In genomic region chr10:6035926-6036575, GRCh38 we compare ENCODE assay signal across 15 cellular contexts. TPM values are rescaled to one million over a fixed set of nuclear protein-coding genes. Genes with fewer than 3 reads are reported as not detected.
DNase-seq lines count a peak whose midpoint lies in the region; ATAC-seq and TF ChIP-seq lines count a peak whose summit lies in the region.
"Had no signal": no experiment of that assay in that cellular context is flagged by ENCODE, and none has a peak within 500 bp of the region (broad histone marks: within the 10 kb centered on the region; RNA-seq: fewer than 3 reads in every experiment).

No MANE protein-coding gene starts in this region.

- H3K79me2 ChIP-seq in GM23338 (replicated peaks; ENCODE audit: insufficient read depth), result no peaks in the 10 kb centered on the region
- no peaks in the 10 kb centered on the region for H3K79me2 ChIP-seq in hepatocyte

- H3K27ac ChIP-seq in CD4-positive, alpha-beta T cell (ENCODE audit: low read depth, low read length), result no peak overlapping the region
- H3K27ac ChIP-seq in GM23338 (ENCODE audit: low read depth), result no peak overlapping the region
- H3K27ac ChIP-seq in hepatocyte, result no peak overlapping the region
- H3K27ac ChIP-seq: adrenal gland, neutrophil had no signal

- no peak for TF ChIP-seq CTCF in CD4-positive, alpha-beta T cell (IDR thresholded peaks at IDR 0.05)
- TF ChIP-seq CTCF in GM23338 (conservative IDR thresholded peaks at IDR 0.05; ENCODE audit: low read depth in 2 of 2) (no peak), hepatocyte (IDR thresholded peaks at IDR 0.05; ENCODE audit: poor library complexity) (no peak)

- H3K36me3 ChIP-seq in GM23338 (ENCODE audit: insufficient read depth), result no peaks in the 10 kb centered on the region
- H3K36me3 ChIP-seq in hepatocyte (replicated peaks; ENCODE audit: insufficient read depth, low read depth), result no peaks in the 10 kb centered on the region
- H3K36me3 ChIP-seq: adrenal gland, neutrophil had no signal

- DNase-seq in CD4-positive, alpha-beta T cell, result no peak
- DNase-seq in GM23338 (ENCODE audit: low spot score) (no peak), naive B cell (no peak), hepatocyte (ENCODE audit: low spot score) (no peak), NCI-H69 (lab: John Stamatoyannopoulos, UW) (no peak)
- DNase-seq: H7; immature natural killer cell; NCI-H1048; NCI-H774; RPMI8226; stimulated activated naive CD4-positive, alpha-beta T cell treated with Interleukin-2 at 50 U/mL for 16 hours had no signal

- WGBS in hepatocyte (ENCODE audit: low lambda C conversion rate, missing lambda C conversion rate), result 89% methylated on average over 13 of the region's 13 CpGs

- H3K36me3 Mint-ChIP-seq in CD4-positive, alpha-beta T cell (ENCODE audit: low read depth), result no peaks in the 10 kb centered on the region
- H3K36me3 Mint-ChIP-seq in GM23338 (ENCODE audit: low read depth) (no peaks in the 10 kb centered on the region), naive B cell (peaks cover 0 to 9% of the 10 kb centered on the region in 2 donors)
- peaks cover 31% of the 10 kb centered on the region for H3K36me3 Mint-ChIP-seq in activated naive CD4-positive, alpha-beta T cell treated with anti-CD3 and anti-CD28 coated beads, Interleukin-2, amount 50 U/mL, for 24 hours
- H3K36me3 Mint-ChIP-seq: immature natural killer cell had no signal

- H3K4me1 Mint-ChIP-seq in CD4-positive, alpha-beta T cell (ENCODE audit: low read depth), result peaks cover 52% of the 10 kb centered on the region
- H3K4me1 Mint-ChIP-seq in GM23338, result no peaks in the 10 kb centered on the region; the same call in 2 of the 3 replicates
- H3K4me1 Mint-ChIP-seq in activated naive CD4-positive, alpha-beta T cell treated with anti-CD3 and anti-CD28 coated beads, Interleukin-2, amount 50 U/mL, for 24 hours, result peaks cover 73% of the 10 kb centered on the region
- H3K4me1 Mint-ChIP-seq in naive B cell, result peaks cover 10 to 21% (median 14%) of the 10 kb centered on the region in 3 donors

- no peaks in the 10 kb centered on the region for H3K27me3 Mint-ChIP-seq in CD4-positive, alpha-beta T cell
- no peaks in the 10 kb centered on the region for H3K27me3 Mint-ChIP-seq in GM23338 (ENCODE audit: insufficient read depth, low read depth, poor library complexity)
- H3K27me3 Mint-ChIP-seq in activated naive CD4-positive, alpha-beta T cell treated with anti-CD3 and anti-CD28 coated beads, Interleukin-2, amount 50 U/mL, for 24 hours, result no peaks in the 10 kb centered on the region
- H3K27me3 Mint-ChIP-seq in naive B cell, result no peaks in the 10 kb centered on the region

- no peaks in the 10 kb centered on the region for H3F3A ChIP-seq in GM23338 (replicated peaks; ENCODE audit: low read depth)

- intact Hi-C loops in CD4-positive, alpha-beta T cell (cut with DNase I, micrococcal nuclease), result loop anchor here in 1 of 2 experiments (2.0 kb wide), 1 partner anchor 21 kb away; no protein-coding TSS in a partner anchor

- CTCF ChIA-PET in CD4-positive, alpha-beta T cell (lab: Charles Lee), result interaction anchor here (0.6 to 1.8 kb wide), 3 partner anchors 15 to 50 kb away, joined by 3 to 4 read pairs (median 4); partner anchors contain the start of gene IL2RA

- H3K4me3 ChIP-seq in GM23338 (no peak overlapping the region), hepatocyte (no peak overlapping the region)
- H3K4me3 ChIP-seq: adrenal gland had no signal

- H3K4me1 ChIP-seq in GM23338 (ENCODE audit: insufficient read depth), result no peaks in the 10 kb centered on the region
- no peaks in the 10 kb centered on the region for H3K4me1 ChIP-seq in hepatocyte (ENCODE audit: insufficient read depth)

- H4K20me1 ChIP-seq in GM23338 (replicated peaks; ENCODE audit: insufficient read depth), result no peaks in the 10 kb centered on the region
- H4K20me1 ChIP-seq in hepatocyte (ENCODE audit: insufficient read depth, poor library complexity, severe bottlenecking), result no peaks in the 10 kb centered on the region

- no peaks in the 10 kb centered on the region for H3K9me3 ChIP-seq in CD4-positive, alpha-beta T cell (ENCODE audit: control insufficient read depth, low read length)
- H3K9me3 ChIP-seq in hepatocyte (ENCODE audit: low read depth), result no peaks in the 10 kb centered on the region
- H3K9me3 ChIP-seq: neutrophil had no signal

- H3K4me3 Mint-ChIP-seq in CD4-positive, alpha-beta T cell, result no peak overlapping the region
- H3K4me3 Mint-ChIP-seq in GM23338, result no peak overlapping the region
- H3K4me3 Mint-ChIP-seq in activated naive CD4-positive, alpha-beta T cell treated with anti-CD3 and anti-CD28 coated beads, Interleukin-2, amount 50 U/mL, for 24 hours, result no peak overlapping the region
- peak overlapping the region in 1 of 8 donors; percentile 64 for H3K4me3 Mint-ChIP-seq in naive B cell
- H3K4me3 Mint-ChIP-seq: immature natural killer cell had no signal

- peak overlapping the region; percentile 83 for H3K27ac Mint-ChIP-seq in CD4-positive, alpha-beta T cell
- H3K27ac Mint-ChIP-seq in GM23338 (no peak overlapping the region), naive B cell (peak overlapping the region in 4 of 6 donors; percentile 39 to 76 (median 64))
- peak overlapping the region; percentile 95 for H3K27ac Mint-ChIP-seq in activated naive CD4-positive, alpha-beta T cell treated with anti-CD3 and anti-CD28 coated beads, Interleukin-2, amount 50 U/mL, for 24 hours
- H3K27ac Mint-ChIP-seq: immature natural killer cell had no signal

- ATAC-seq in CD4-positive, alpha-beta T cell (ENCODE audit: poor library complexity), result no peak
- no peak for ATAC-seq in GM23338
- no peak for ATAC-seq in naive B cell (ENCODE audit: low read depth in 2 of 2)
- ATAC-seq in HG03378 (IDR thresholded peaks at IDR 0.05; ENCODE audit: unreplicated experiment), result no peak

- H3K9me2 ChIP-seq in GM23338 (ENCODE audit: insufficient read depth) (peaks cover 5% of the 10 kb centered on the region; the same call in 1 of the 2 replicates), hepatocyte (replicated peaks; ENCODE audit: insufficient read depth) (no peaks in the 10 kb centered on the region)

- POLR2A ChIA-PET in CD4-positive, alpha-beta T cell (lab: Charles Lee), result interaction anchor here (3.2 kb wide), 1 partner anchor 14 kb away, joined by 39 read pairs; no protein-coding TSS in a partner anchor

- no peaks in the 10 kb centered on the region for H3K9me3 Mint-ChIP-seq in CD4-positive, alpha-beta T cell
- H3K9me3 Mint-ChIP-seq in GM23338, result peaks cover 1% of the 10 kb centered on the region; the same call in 2 of the 3 replicates
- H3K9me3 Mint-ChIP-seq in activated naive CD4-positive, alpha-beta T cell treated with anti-CD3 and anti-CD28 coated beads, Interleukin-2, amount 50 U/mL, for 24 hours, result peaks cover 5% of the 10 kb centered on the region
- H3K9me3 Mint-ChIP-seq in naive B cell, result peaks cover 0 to 4% (median 0%) of the 10 kb centered on the region in 7 donors

- no peak overlapping the region for H3K4me2 ChIP-seq in GM23338
- H3K4me2 ChIP-seq in hepatocyte, result no peak overlapping the region

- H2AFZ ChIP-seq in GM23338 (peak overlapping the region; percentile 56), hepatocyte (no peak overlapping the region)

- H3K27me3 ChIP-seq in CD4-positive, alpha-beta T cell (ENCODE audit: control insufficient read depth, insufficient read depth, low read length), result no peaks in the 10 kb centered on the region
- H3K27me3 ChIP-seq in GM23338 (ENCODE audit: insufficient read depth), result no peaks in the 10 kb centered on the region
- no peaks in the 10 kb centered on the region for H3K27me3 ChIP-seq in hepatocyte
- H3K27me3 ChIP-seq: adrenal gland, neutrophil had no signal

TF ChIP-seq in GM23338, 12 proteins besides CTCF, POLR2A, EP300 and RAD21 (continues in another document):
- TF ChIP-seq ZNF114 (CRISPR knock-in tag; IDR thresholded peaks at IDR 0.05) (no peak), JUNB (IDR thresholded peaks at IDR 0.05; ENCODE audit: unreplicated experiment) (no peak), EZH2phosphoT487 (IDR thresholded peaks at IDR 0.05; ENCODE audit: unreplicated experiment) (no peak), ETS1 (IDR thresholded peaks at IDR 0.05) (no peak), NANOG (IDR thresholded peaks at IDR 0.05; ENCODE audit: borderline replicate concordance) (no peak), POLR2AphosphoS5 (IDR thresholded peaks at IDR 0.05; ENCODE audit: low read depth) (no peak), ZNF331 (CRISPR knock-in tag; IDR thresholded peaks at IDR 0.05; ENCODE audit: low read depth) (no peak), EZH2 (IDR thresholded peaks at IDR 0.05; ENCODE audit: low read depth, unreplicated experiment) (no peak), CREB1 (CRISPR knock-in tag; IDR thresholded peaks at IDR 0.05; ENCODE audit: low read depth) (no peak), STAT1 (IDR thresholded peaks at IDR 0.05; ENCODE audit: unreplicated experiment) (no peak)

RNA-seq across cellular contexts. Expression of gene IL2RA, which starts 26.1 kb away (rescaled TPM):
- 1 to 10 TPM; 4.9 to 5.4 TPM for total RNA-seq in CD4-positive, alpha-beta T cell
- total RNA-seq in GM23338 (2014; rRNA removed; shearing (Covaris generic)), result not detected in 2 replicates
- polyA plus RNA-seq in GM23338 (2016; fragmentation: Nextera tagmentation; extraction: Ambion mirVana), result not detected in 2 replicates
- 1 to 10 TPM; 1.8 to 9.2 (median 4.7) TPM for polyA plus RNA-seq in naive B cell (ENCODE audit: low read depth in 6 of 6)
- total RNA-seq in hepatocyte, result not detected in 2 replicates
- not detected in 2 replicates for polyA plus RNA-seq in hepatocyte
- total RNA-seq: H7 had no signal

RNA-seq across cellular contexts. Expression of gene RBM17, which starts 52.8 kb away (rescaled TPM):
- 100 to 1,000 TPM; 143 to 150 TPM for total RNA-seq in CD4-positive, alpha-beta T cell
- 54.7 and 90.5 TPM in 2 replicates for total RNA-seq in GM23338 (2014; rRNA removed; shearing (Covaris generic))
- polyA plus RNA-seq in GM23338 (2016; fragmentation: Nextera tagmentation; extraction: Ambion mirVana) (257 and 281 TPM in 2 replicates), naive B cell (ENCODE audit: low read depth in 6 of 6) (100 to 1,000 TPM in 1 of 6 donors, 10 to 100 TPM in 5; 50.4 to 118 (median 89.6) TPM), hepatocyte (112 and 126 TPM in 2 replicates)
- 35.6 and 46.7 TPM in 2 replicates for total RNA-seq in hepatocyte

RNA-seq across cellular contexts. Expression of gene IL15RA, which starts 58.7 kb away (rescaled TPM):
- total RNA-seq in CD4-positive, alpha-beta T cell, result 1 to 10 TPM; 4.4 TPM
- 1.1 and 1.6 TPM in 2 replicates for total RNA-seq in GM23338 (2014; rRNA removed; shearing (Covaris generic))
- 1.9 and 2.2 TPM in 2 replicates for polyA plus RNA-seq in GM23338 (2016; fragmentation: Nextera tagmentation; extraction: Ambion mirVana)
- polyA plus RNA-seq in naive B cell (ENCODE audit: low read depth in 6 of 6), result 1 to 10 TPM in 3 of 6 donors, under 1 TPM in 2, not detected in 1; 0.94 to 2.3 (median 1.9) TPM
- 2.4 and 4.1 TPM in 2 replicates for total RNA-seq in hepatocyte
- 3.8 and 4.2 TPM in 2 replicates for polyA plus RNA-seq in hepatocyte
